ENCODE assay signal across 16 cellular contexts in genomic region chrX:2680486-2681348, GRCh38. TPM values are rescaled to one million over a fixed set of nuclear protein-coding genes. Genes with fewer than 3 reads are reported as not detected.
DNase-seq lines count a peak whose midpoint lies in the region; ATAC-seq and TF ChIP-seq lines count a peak whose summit lies in the region.
"Had no signal": no experiment of that assay in that cellular context is flagged by ENCODE, and none has a peak within 500 bp of the region (broad histone marks: within the 10 kb centered on the region; RNA-seq: fewer than 3 reads in every experiment).

No MANE protein-coding gene starts in this region.

- peak overlapping the region in 1 of 2 experiments; percentile 74 for H3K14ac ChIP-seq in mesenchymal stem cell (ENCODE audit: low read length in 2 of 2)

- peak overlapping the region; percentile 55 for H2AK5ac ChIP-seq in mesenchymal stem cell (ENCODE audit: low read length, severe bottlenecking)

- H3K9me3 Mint-ChIP-seq in stimulated activated memory B cell treated with anti-CD40 and anti-IgM and Interleukin-4, amounts not matched to agents 10 μg/mL and 1 μg/mL and 100 μg/mL, for 72 hours = peaks cover 7% of the 10 kb centered on the region

- CTCF ChIA-PET in AG04450 (lab: Charles Lee) = no interaction called here
- CTCF ChIA-PET in HEK293 (lab: Yijun Ruan, JAX) = no interaction called here

- H3K36me3 Mint-ChIP-seq in stimulated activated memory B cell treated with anti-CD40 and anti-IgM and Interleukin-4, amounts not matched to agents 10 μg/mL and 1 μg/mL and 100 μg/mL, for 72 hours = peaks cover 19% of the 10 kb centered on the region
- H3K36me3 Mint-ChIP-seq: CD14-positive monocyte had no signal

- no peak overlapping the region for H3K27ac Mint-ChIP-seq in stimulated activated memory B cell treated with anti-CD40 and anti-IgM and Interleukin-4, amounts not matched to agents 10 μg/mL and 1 μg/mL and 100 μg/mL, for 72 hours
- H3K27ac Mint-ChIP-seq: CD14-positive monocyte had no signal

- H3K23ac ChIP-seq in mesenchymal stem cell (ENCODE audit: low read length in 2 of 2) = no peak overlapping the region

- peak overlapping the region; percentile 62 for H2BK15ac ChIP-seq in mesenchymal stem cell (ENCODE audit: low read depth, poor library complexity, severe bottlenecking)

- no peaks in the 10 kb centered on the region for H4K20me1 ChIP-seq in smooth muscle cell (ENCODE audit: low read depth)

- TF ChIP-seq CTCF in AG04450 (IDR thresholded peaks at IDR 0.05; ENCODE audit: low read depth, low read length) (no peak), HEK293 (tag by site-specific recombination; IDR thresholded peaks at IDR 0.05) (no peak), smooth muscle cell (IDR thresholded peaks at IDR 0.05; ENCODE audit: borderline replicate concordance, insufficient read depth, poor library complexity, severe bottlenecking) (no peak)

- no peaks in the 10 kb centered on the region for H3K79me2 ChIP-seq in smooth muscle cell (ENCODE audit: low read depth)

- peak overlapping the region in 1 of 2 experiments; percentile 74 for H2BK12ac ChIP-seq in mesenchymal stem cell (ENCODE audit: low read length in 2 of 2)

- H2BK120ac ChIP-seq in mesenchymal stem cell (ENCODE audit: low read depth, low read length) = no peak overlapping the region

- DNase-seq in AG04450 (ENCODE audit: low read depth, low spot score) = no peak
- DNase-seq in mesenchymal stem cell = no peak
- no peak for DNase-seq in smooth muscle cell (lab: John Stamatoyannopoulos, UW; ENCODE audit: unreplicated experiment)
- DNase-seq in AG20443 (ENCODE audit: low spot score) = no peak
- DNase-seq: AML-193; CD4-positive, alpha-beta memory T cell; DMS153; DMS79; GDM1; GOT3; H7 had no signal

- POLR2A ChIA-PET in AG04450 (lab: Yijun Ruan, JAX) (no interaction called here), HEK293 (lab: Yijun Ruan, JAX) (no interaction called here)

- no peaks in the 10 kb centered on the region for H3K4me1 Mint-ChIP-seq in stimulated activated memory B cell treated with anti-CD40 and anti-IgM and Interleukin-4, amounts not matched to agents 10 μg/mL and 1 μg/mL and 100 μg/mL, for 72 hours
- H3K4me1 Mint-ChIP-seq: CD14-positive monocyte; CD4-positive, alpha-beta memory T cell had no signal

- H2AFZ ChIP-seq in mesenchymal stem cell (ENCODE audit: low read depth, low read length) (no peak overlapping the region), smooth muscle cell (ENCODE audit: low read depth) (no peak overlapping the region)

- no peaks in the 10 kb centered on the region for H3K79me1 ChIP-seq in mesenchymal stem cell (replicated peaks; ENCODE audit: low read length, poor library complexity, severe bottlenecking)

- H3K4me3 ChIP-seq in AG04450 (ENCODE audit: low read depth, low read length) = no peak overlapping the region
- no peak overlapping the region for H3K4me3 ChIP-seq in HEK293 (ENCODE audit: low read depth, low read length)
- H3K4me3 ChIP-seq in mesenchymal stem cell (ENCODE audit: insufficient read depth in 1 of 2, low read depth in 1 of 2, low read length in 2 of 2) = no peak overlapping the region
- H3K4me3 ChIP-seq in smooth muscle cell = no peak overlapping the region

- peak overlapping the region in 1 of 2 experiments; percentile 48 for H3K18ac ChIP-seq in mesenchymal stem cell (ENCODE audit: low read depth in 1 of 2, low read length in 2 of 2)

- no peak overlapping the region for H4K8ac ChIP-seq in mesenchymal stem cell (ENCODE audit: low read length)

- H3K9ac ChIP-seq in mesenchymal stem cell (ENCODE audit: low read length) = no peak overlapping the region
- no peak overlapping the region for H3K9ac ChIP-seq in smooth muscle cell (ENCODE audit: low read depth)

- H3K27me3 ChIP-seq in AG04450 (ENCODE audit: control insufficient read depth, insufficient read depth, low read length) (no peaks in the 10 kb centered on the region), mesenchymal stem cell (ENCODE audit: control insufficient read depth in 1 of 2, insufficient read depth in 1 of 2, low read length in 2 of 2) (no peaks in the 10 kb centered on the region), smooth muscle cell (ENCODE audit: low read depth) (no peaks in the 10 kb centered on the region)

- no peaks in the 10 kb centered on the region for H3K27me3 Mint-ChIP-seq in stimulated activated memory B cell treated with anti-CD40 and anti-IgM and Interleukin-4, amounts not matched to agents 10 μg/mL and 1 μg/mL and 100 μg/mL, for 72 hours
- H3K27me3 Mint-ChIP-seq: CD4-positive, alpha-beta memory T cell had no signal

- ATAC-seq in GM19328 (IDR thresholded peaks at IDR 0.05; ENCODE audit: unreplicated experiment) = no peak
- no peak for ATAC-seq in stimulated activated memory B cell treated with anti-CD40 and anti-IgM and Interleukin-4, amounts not matched to agents 10 μg/mL and 1 μg/mL and 100 μg/mL, for 72 hours
- ATAC-seq: HCT116 had no signal

- no peaks in the 10 kb centered on the region for H3K36me3 ChIP-seq in HEK293 (ENCODE audit: control insufficient read depth in 2 of 2, insufficient read depth in 1 of 2, low read length in 2 of 2)
- no peaks in the 10 kb centered on the region for H3K36me3 ChIP-seq in mesenchymal stem cell (ENCODE audit: control insufficient read depth in 1 of 2, insufficient read depth in 2 of 2, low read depth in 1 of 2, low read length in 2 of 2)
- H3K36me3 ChIP-seq in smooth muscle cell (ENCODE audit: low read depth) = no peaks in the 10 kb centered on the region

- no peak overlapping the region for H3K4me2 ChIP-seq in mesenchymal stem cell (ENCODE audit: low read length, poor library complexity, severe bottlenecking)
- no peak overlapping the region for H3K4me2 ChIP-seq in smooth muscle cell

- H3K4ac ChIP-seq in mesenchymal stem cell (ENCODE audit: low read depth in 1 of 2, low read length in 2 of 2) = no peak overlapping the region

- no peak overlapping the region for H3K4me3 Mint-ChIP-seq in stimulated activated memory B cell treated with anti-CD40 and anti-IgM and Interleukin-4, amounts not matched to agents 10 μg/mL and 1 μg/mL and 100 μg/mL, for 72 hours
- H3K4me3 Mint-ChIP-seq: CD14-positive monocyte; CD4-positive, alpha-beta memory T cell had no signal

- H3K9me3 ChIP-seq in AG04450 (ENCODE audit: control insufficient read depth, insufficient read depth, low read length) = no peaks in the 10 kb centered on the region
- no peaks in the 10 kb centered on the region for H3K9me3 ChIP-seq in HEK293 (ENCODE audit: control insufficient read depth, insufficient read depth, low read depth, low read length)
- H3K9me3 ChIP-seq in mesenchymal stem cell (ENCODE audit: control insufficient read depth, low read length) = no peaks in the 10 kb centered on the region
- H3K9me3 ChIP-seq in smooth muscle cell (replicated peaks; ENCODE audit: low read depth) = no peaks in the 10 kb centered on the region

- H3F3A ChIP-seq in smooth muscle cell (ENCODE audit: low read depth) = peaks cover 24% of the 10 kb centered on the region

- no peak overlapping the region for H2BK5ac ChIP-seq in mesenchymal stem cell (ENCODE audit: low read depth, low read length, poor library complexity, severe bottlenecking)

- H4K91ac ChIP-seq in mesenchymal stem cell (ENCODE audit: low read length) = no peak overlapping the region

- 78% methylated on average over 6 of the region's 6 CpGs for WGBS in mesenchymal stem cell
- WGBS in smooth muscle cell (ENCODE audit: low lambda C conversion rate) = 82% methylated on average over 6 of the region's 6 CpGs

- H3K27ac ChIP-seq in AG04450 (ENCODE audit: low read depth, low read length) = peak overlapping the region; percentile 21
- peak overlapping the region; percentile 67; the same call in 1 of the 2 replicates for H3K27ac ChIP-seq in HEK293 (ENCODE audit: extremely low read depth, low read depth, low read length)
- no peak overlapping the region for H3K27ac ChIP-seq in mesenchymal stem cell (ENCODE audit: low read length, poor library complexity, severe bottlenecking)
- H3K27ac ChIP-seq in smooth muscle cell (ENCODE audit: low read depth) = peak overlapping the region; percentile 70

- H3K4me1 ChIP-seq in HEK293 (ENCODE audit: control insufficient read depth, insufficient read depth, low read length) (peaks cover 10% of the 10 kb centered on the region), mesenchymal stem cell (ENCODE audit: control insufficient read depth, insufficient read depth, low read depth, low read length) (peaks cover 11% of the 10 kb centered on the region), smooth muscle cell (ENCODE audit: low read depth) (peaks cover 7% of the 10 kb centered on the region)

TF ChIP-seq in HEK293, 187 proteins besides CTCF, POLR2A, EP300 and RAD21 (continues in another document):
- TF ChIP-seq ZNF423 (tag by site-specific recombination; IDR thresholded peaks at IDR 0.05) (0 out of 2 replicates have a peak, but pooled peaks have one; percentile 4), EGR2 (tag by site-specific recombination; IDR thresholded peaks at IDR 0.05; ENCODE audit: low read depth) (peak; percentile 100), ZNF366 (tag by site-specific recombination; conservative IDR thresholded peaks at IDR 0.05) (peak; percentile 73), ZNF792 (tag by site-specific recombination; IDR thresholded peaks at IDR 0.05) (no peak), ZSCAN16 (tag by site-specific recombination; IDR thresholded peaks at IDR 0.05) (no peak), ZNF621 (tag by site-specific recombination; IDR thresholded peaks at IDR 0.05) (no peak), ZBTB17 (tag by site-specific recombination; IDR thresholded peaks at IDR 0.05) (peak; percentile 92), ZIC2 (tag by site-specific recombination; IDR thresholded peaks at IDR 0.05) (no peak), ZFHX2 (tag by site-specific recombination; conservative IDR thresholded peaks at IDR 0.05) (peak; percentile 99), KLF9 (tag by site-specific recombination; IDR thresholded peaks at IDR 0.05; ENCODE audit: low read depth) (no peak)

RNA-seq across cellular contexts. Expression of gene CD99, which starts 10.4 kb away (rescaled TPM):
- polyA plus RNA-seq in AG04450 (2011; rRNA removed) = 355 and 369 TPM in 2 replicates
- polyA minus RNA-seq in AG04450 (2011; rRNA and poly(A)+ RNA removed) = 145 and 147 TPM in 2 replicates
- 955 TPM for polyA plus RNA-seq in mesenchymal stem cell (2013, experiment 1 of 2)
- polyA plus RNA-seq in mesenchymal stem cell (2013, experiment 2 of 2) = 984 TPM
- total RNA-seq in smooth muscle cell = 647 and 726 TPM in 2 replicates
- polyA plus RNA-seq in smooth muscle cell = 1,194 and 1,373 TPM in 2 replicates
